ENCODE assay signal across 26 cellular contexts in the genomic region with DNA sequence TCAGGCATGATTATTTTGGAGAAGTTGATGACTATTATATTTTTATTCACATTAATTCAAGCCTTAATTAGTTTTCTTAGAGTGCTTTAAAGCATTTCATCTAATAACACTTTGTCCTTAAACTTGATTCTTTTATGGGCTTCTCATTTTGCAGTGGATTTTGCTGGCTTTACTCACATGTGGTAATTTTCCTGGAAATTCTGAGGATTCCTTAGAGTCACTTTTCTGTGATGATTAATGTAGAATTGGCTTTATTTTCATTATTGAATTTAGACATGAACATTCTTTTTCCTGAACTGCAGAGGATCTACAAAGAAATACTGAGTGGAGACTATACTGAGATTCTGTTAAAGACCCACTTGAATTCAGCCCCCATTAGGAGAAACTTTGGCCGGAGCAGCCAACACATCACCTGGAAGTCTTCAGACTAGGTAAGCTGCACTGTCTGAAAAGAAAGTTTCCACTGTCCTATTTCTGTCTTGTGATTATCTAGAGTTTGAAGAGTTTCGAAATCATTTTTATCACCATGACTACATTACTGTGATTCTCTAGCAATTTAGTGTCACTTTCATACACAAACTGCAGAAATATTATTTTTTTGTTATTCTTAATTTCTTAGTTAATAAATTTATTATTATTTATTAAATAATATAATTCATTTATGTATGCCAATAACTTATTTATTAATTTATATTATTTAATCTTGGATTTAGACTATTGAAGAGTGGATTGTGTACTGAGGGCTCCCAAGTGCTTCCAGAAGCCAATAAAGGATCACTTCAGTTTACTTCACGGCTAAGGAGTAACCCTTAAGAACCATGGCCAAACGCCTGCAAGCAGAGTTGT. TPM values are rescaled to one million over a fixed set of nuclear protein-coding genes. Genes with fewer than 3 reads are reported as not detected.
DNase-seq lines count a peak whose midpoint lies in the region; FAIRE-seq and TF ChIP-seq lines count a peak whose summit lies in the region.
"Had no signal": no experiment of that assay in that cellular context is flagged by ENCODE, and none has a peak within 500 bp of the region (broad histone marks: within the 10 kb centered on the region; RNA-seq: fewer than 3 reads in every experiment).

No MANE protein-coding gene starts in this region.

- H3K79me2 ChIP-seq in osteoblast (ENCODE audit: insufficient read depth, low read length): no peaks in the 10 kb centered on the region

- H3K27me3 ChIP-seq in osteoblast (ENCODE audit: insufficient read depth, low read length): no peaks in the 10 kb centered on the region

- no peaks in the 10 kb centered on the region for H3K9me3 ChIP-seq in kidney (ENCODE audit: control insufficient read depth in 1 of 2, low read length in 2 of 2)
- H3K9me3 ChIP-seq in osteoblast (ENCODE audit: low read depth, low read length): no peaks in the 10 kb centered on the region
- H3K9me3 ChIP-seq: SK-N-SH had no signal

- H3K4me1 ChIP-seq in kidney (ENCODE audit: control insufficient read depth in 1 of 2, insufficient read depth in 1 of 2, low read depth in 1 of 2, low read length in 2 of 2) (no peaks in the 10 kb centered on the region), osteoblast (ENCODE audit: insufficient read depth, low read length) (peaks cover 3% of the 10 kb centered on the region)

- H3K4me3 ChIP-seq in kidney (ENCODE audit: low read length in 2 of 2) (no peak overlapping the region), osteoblast (ENCODE audit: insufficient read depth, low read length) (no peak overlapping the region)

- H3K4me3 Mint-ChIP-seq in HFFc6: no peak overlapping the region
- H3K4me3 Mint-ChIP-seq: CD4-positive, alpha-beta memory T cell had no signal

- H3K4me1 Mint-ChIP-seq in HFFc6 (ENCODE audit: low read depth): peaks cover 15% of the 10 kb centered on the region
- H3K4me1 Mint-ChIP-seq: CD4-positive, alpha-beta memory T cell had no signal

- H3K4me2 ChIP-seq in osteoblast (ENCODE audit: insufficient read depth, low read length): no peak overlapping the region
- H3K4me2 ChIP-seq: SK-N-SH had no signal

- H3K36me3 Mint-ChIP-seq in HFFc6 (ENCODE audit: low read depth): no peaks in the 10 kb centered on the region
- H3K36me3 Mint-ChIP-seq: CD4-positive, alpha-beta memory T cell had no signal

- peaks cover 2% of the 10 kb centered on the region; the same call in 1 of the 2 replicates for H3K27me3 Mint-ChIP-seq in HFFc6 (ENCODE audit: insufficient read depth)

- peak; percentile 37 for DNase-seq in EH (ENCODE audit: low read depth)
- DNase-seq in amniotic epithelial cell (ENCODE audit: low read depth): peak; percentile 31
- DNase-seq in kidney: no peak
- DNase-seq in osteoblast (ENCODE audit: insufficient read length, low spot score, missing footprints): peak; percentile 38
- DNase-seq in D341Med (ENCODE audit: low spot score): no peak
- DNase-seq in DMS79 treated with DMSO at 0.1 percent for 48 hours (lab: John Stamatoyannopoulos, UW): no peak
- DNase-seq in HFFc6: no peak
- DNase-seq in NCI-H1092 treated with DMSO at 0.1 percent for 48 hours (lab: John Stamatoyannopoulos, UW): no peak
- DNase-seq: AML-193; C1 segment of cervical spinal cord; CD4-positive, alpha-beta memory T cell; COR-L47; DMS79; NCI-H1048; NCI-H1436; NCI-H187; NCI-H2081 treated with DMSO at 0.1 percent for 48 hours; NCI-H2171 treated with DMSO at 0.1 percent for 48 hours; NCI-H345; NCI-H510A treated with DMSO at 0.1 percent for 48 hours; SK-N-SH had no signal

- H3K27ac ChIP-seq in kidney (ENCODE audit: low read depth in 2 of 2, low read length in 2 of 2) (no peak overlapping the region), osteoblast (ENCODE audit: low read depth, low read length) (no peak overlapping the region)

- no peaks in the 10 kb centered on the region for H3K9me3 Mint-ChIP-seq in HFFc6
- H3K9me3 Mint-ChIP-seq: CD4-positive, alpha-beta memory T cell had no signal

- H4K20me1 ChIP-seq in osteoblast (ENCODE audit: insufficient read depth, low read length): no peaks in the 10 kb centered on the region

- no peak for TF ChIP-seq CTCF in kidney (IDR thresholded peaks at IDR 0.05; ENCODE audit: borderline replicate concordance, extremely low read depth, insufficient read depth)
- no peak for TF ChIP-seq CTCF in osteoblast (IDR thresholded peaks at IDR 0.05; ENCODE audit: extremely low read depth, low read depth, low read length)
- TF ChIP-seq CTCF in HFFc6 (IDR thresholded peaks at IDR 0.05): no peak

- no peak overlapping the region for H3K27ac Mint-ChIP-seq in HFFc6
- H3K27ac Mint-ChIP-seq: CD4-positive, alpha-beta memory T cell had no signal

- H2AFZ ChIP-seq in osteoblast (ENCODE audit: low read length): no peak overlapping the region

- no peak overlapping the region for H3K9ac ChIP-seq in kidney (ENCODE audit: low read length in 2 of 2)
- H3K9ac ChIP-seq: SK-N-SH had no signal

- FAIRE-seq in kidney (lab: Jason Lieb, UNC): peak; percentile 33
- FAIRE-seq: GM19239, RCC 7860 had no signal

- H3K36me3 ChIP-seq in kidney (ENCODE audit: control insufficient read depth in 1 of 2, insufficient read depth in 2 of 2, low read length in 2 of 2) (no peaks in the 10 kb centered on the region), osteoblast (ENCODE audit: insufficient read depth, low read length) (no peaks in the 10 kb centered on the region)

- intact Hi-C loops in kidney (cut with DNase I): no loop called here

RNA-seq across cellular contexts. Expression of gene RFPL4B, which starts 2.0 kb away (rescaled TPM):
- total RNA-seq in kidney: not detected
- not detected for polyA plus RNA-seq in kidney (ENCODE audit: insufficient read depth, low read depth, low replicate concordance)
- total RNA-seq in osteoblast: not detected in 2 replicates
- total RNA-seq in HFFc6 (2021; fragmentation: NEBNext Ultra II Directional; extraction: Animal tissue kit (Norgen Biotek cat#: 25700)): under 1 TPM in 2 of 6 experiments, not detected in 4; 0.09 to 0.10 TPM
- total RNA-seq: A172; CD4-positive, alpha-beta memory T cell; H4; HT-29 had no signal
- polyA plus RNA-seq: CD4-positive, alpha-beta memory T cell; SK-N-SH had no signal

Comparison
In these comparisons a context has a peak if more than half of its experiments do, and no peak if none do; other contexts are left out.
1. DNase-seq: peak in EH (single experiment), amniotic epithelial cell (single experiment) and osteoblast (single experiment); none in kidney (single experiment), D341Med (single experiment), DMS79 treated with DMSO at 0.1 percent for 48 hours (single experiment), HFFc6 (single experiment) and NCI-H1092 treated with DMSO at 0.1 percent for 48 hours (single experiment).